Comparison of ENCODE assay signal across 1 cellular context in the genomic region with DNA sequence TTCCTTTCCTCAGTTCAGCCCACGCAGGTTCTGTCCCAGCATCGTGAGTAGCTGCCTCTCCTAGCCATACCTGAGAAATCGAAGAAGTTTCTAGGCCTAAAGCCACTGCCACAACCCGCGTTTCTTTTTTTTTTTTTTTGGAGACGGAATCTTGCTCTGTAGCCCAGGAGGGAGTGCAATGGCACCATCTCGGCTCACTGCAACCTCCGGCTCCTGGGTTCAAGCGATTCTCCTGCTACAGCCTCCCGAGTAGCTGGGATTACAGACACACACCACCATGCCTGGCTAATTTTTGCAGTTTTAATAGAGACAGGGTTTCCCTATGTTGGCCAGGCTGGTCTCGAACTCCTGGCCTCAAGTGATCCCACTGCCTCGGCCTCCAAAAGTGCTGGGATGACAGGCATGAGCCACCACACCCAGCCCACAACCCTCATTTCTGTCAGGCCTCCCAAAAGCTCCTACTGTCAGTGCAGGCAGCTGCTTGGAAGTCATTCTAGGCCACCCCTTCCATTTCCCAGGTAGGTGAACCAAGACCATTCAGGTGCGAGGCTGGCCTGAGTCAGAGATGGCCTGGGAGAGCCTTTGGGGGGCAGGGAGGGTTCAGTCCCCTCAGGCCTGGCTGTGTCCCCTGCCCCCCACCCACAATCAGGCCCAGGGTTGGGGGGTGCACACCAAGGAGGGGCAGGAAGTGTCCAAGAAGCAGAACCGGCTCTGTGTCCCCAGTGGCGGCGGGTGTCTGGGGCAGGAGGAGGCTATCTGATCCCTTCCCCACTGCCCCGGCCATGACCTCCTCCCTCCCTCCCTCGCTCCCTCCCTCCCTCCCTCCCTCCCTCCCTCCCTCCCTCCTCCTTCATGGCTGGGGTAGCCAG.
TF ChIP-seq lines count a peak whose summit lies in the region.

No MANE protein-coding gene starts in this region.

TF ChIP-seq in K562, 482 proteins besides CTCF, POLR2A, EP300 and RAD21 (continued from another document and continues in another):
- TF ChIP-seq, protein P1, sequence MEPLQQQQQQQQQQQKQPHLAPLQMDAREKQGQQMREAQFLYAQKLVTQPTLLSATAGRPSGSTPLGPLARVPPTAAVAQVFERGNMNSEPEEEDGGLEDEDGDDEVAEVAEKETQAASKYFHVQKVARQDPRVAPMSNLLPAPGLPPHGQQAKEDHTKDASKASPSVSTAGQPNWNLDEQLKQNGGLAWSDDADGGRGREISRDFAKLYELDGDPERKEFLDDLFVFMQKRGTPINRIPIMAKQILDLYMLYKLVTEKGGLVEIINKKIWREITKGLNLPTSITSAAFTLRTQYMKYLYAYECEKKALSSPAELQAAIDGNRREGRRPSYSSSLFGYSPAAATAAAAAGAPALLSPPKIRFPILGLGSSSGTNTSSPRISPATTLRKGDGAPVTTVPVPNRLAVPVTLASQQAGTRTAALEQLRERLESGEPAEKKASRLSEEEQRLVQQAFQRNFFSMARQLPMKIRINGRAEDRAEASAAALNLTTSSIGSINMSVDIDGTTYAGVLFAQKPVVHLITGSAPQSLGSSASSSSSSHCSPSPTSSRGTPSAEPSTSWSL (CRISPR knock-in tag; IDR thresholded peaks at IDR 0.05; ENCODE audit: borderline replicate concordance), result no peak
- TF ChIP-seq ZNF311 (CRISPR knock-in tag; IDR thresholded peaks at IDR 0.05) (no peak), FOXK2 (conservative IDR thresholded peaks at IDR 0.05 in 1 of 2, IDR thresholded peaks at IDR 0.05 in 1 of 2; ENCODE audit: low read depth in 2 of 2) (no peak), RBM14 (IDR thresholded peaks at IDR 0.05; ENCODE audit: borderline replicate concordance, insufficient read depth, low read depth, low read length) (no peak), ZSCAN29 (IDR thresholded peaks at IDR 0.05) (no peak), KDM1A (IDR thresholded peaks at IDR 0.05) (no peak), JUN (IDR thresholded peaks at IDR 0.05; ENCODE audit: borderline replicate concordance, low read depth, low read length) (no peak), JUN (CRISPR knock-in tag; IDR thresholded peaks at IDR 0.05; ENCODE audit: borderline replicate concordance) (no peak), BHLHE40 (IDR thresholded peaks at IDR 0.05; ENCODE audit: low read length) (no peak), CEBPB (tag; IDR thresholded peaks at IDR 0.05) (no peak), MECOM (CRISPR knock-in tag; IDR thresholded peaks at IDR 0.05) (no peak), OTX1 (CRISPR knock-in tag; IDR thresholded peaks at IDR 0.05) (no peak), ZKSCAN3 (CRISPR knock-in tag; IDR thresholded peaks at IDR 0.05) (no peak), SP1 (CRISPR knock-in tag; IDR thresholded peaks at IDR 0.05) (no peak; the same call in 1 of the 2 replicates), CHD4 (IDR thresholded peaks at IDR 0.05; ENCODE audit: insufficient read depth, insufficient replicate concordance, low read depth, low read length, poor library complexity, severe bottlenecking) (no peak)
- TF ChIP-seq, protein P2, sequence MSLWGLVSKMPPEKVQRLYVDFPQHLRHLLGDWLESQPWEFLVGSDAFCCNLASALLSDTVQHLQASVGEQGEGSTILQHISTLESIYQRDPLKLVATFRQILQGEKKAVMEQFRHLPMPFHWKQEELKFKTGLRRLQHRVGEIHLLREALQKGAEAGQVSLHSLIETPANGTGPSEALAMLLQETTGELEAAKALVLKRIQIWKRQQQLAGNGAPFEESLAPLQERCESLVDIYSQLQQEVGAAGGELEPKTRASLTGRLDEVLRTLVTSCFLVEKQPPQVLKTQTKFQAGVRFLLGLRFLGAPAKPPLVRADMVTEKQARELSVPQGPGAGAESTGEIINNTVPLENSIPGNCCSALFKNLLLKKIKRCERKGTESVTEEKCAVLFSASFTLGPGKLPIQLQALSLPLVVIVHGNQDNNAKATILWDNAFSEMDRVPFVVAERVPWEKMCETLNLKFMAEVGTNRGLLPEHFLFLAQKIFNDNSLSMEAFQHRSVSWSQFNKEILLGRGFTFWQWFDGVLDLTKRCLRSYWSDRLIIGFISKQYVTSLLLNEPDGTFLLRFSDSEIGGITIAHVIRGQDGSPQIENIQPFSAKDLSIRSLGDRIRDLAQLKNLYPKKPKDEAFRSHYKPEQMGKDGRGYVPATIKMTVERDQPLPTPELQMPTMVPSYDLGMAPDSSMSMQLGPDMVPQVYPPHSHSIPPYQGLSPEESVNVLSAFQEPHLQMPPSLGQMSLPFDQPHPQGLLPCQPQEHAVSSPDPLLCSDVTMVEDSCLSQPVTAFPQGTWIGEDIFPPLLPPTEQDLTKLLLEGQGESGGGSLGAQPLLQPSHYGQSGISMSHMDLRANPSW (CRISPR knock-in tag; IDR thresholded peaks at IDR 0.05), result no peak
- TF ChIP-seq, protein P3, sequence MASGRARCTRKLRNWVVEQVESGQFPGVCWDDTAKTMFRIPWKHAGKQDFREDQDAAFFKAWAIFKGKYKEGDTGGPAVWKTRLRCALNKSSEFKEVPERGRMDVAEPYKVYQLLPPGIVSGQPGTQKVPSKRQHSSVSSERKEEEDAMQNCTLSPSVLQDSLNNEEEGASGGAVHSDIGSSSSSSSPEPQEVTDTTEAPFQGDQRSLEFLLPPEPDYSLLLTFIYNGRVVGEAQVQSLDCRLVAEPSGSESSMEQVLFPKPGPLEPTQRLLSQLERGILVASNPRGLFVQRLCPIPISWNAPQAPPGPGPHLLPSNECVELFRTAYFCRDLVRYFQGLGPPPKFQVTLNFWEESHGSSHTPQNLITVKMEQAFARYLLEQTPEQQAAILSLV (tag; IDR thresholded peaks at IDR 0.05), result no peak
- TF ChIP-seq, protein P4, sequence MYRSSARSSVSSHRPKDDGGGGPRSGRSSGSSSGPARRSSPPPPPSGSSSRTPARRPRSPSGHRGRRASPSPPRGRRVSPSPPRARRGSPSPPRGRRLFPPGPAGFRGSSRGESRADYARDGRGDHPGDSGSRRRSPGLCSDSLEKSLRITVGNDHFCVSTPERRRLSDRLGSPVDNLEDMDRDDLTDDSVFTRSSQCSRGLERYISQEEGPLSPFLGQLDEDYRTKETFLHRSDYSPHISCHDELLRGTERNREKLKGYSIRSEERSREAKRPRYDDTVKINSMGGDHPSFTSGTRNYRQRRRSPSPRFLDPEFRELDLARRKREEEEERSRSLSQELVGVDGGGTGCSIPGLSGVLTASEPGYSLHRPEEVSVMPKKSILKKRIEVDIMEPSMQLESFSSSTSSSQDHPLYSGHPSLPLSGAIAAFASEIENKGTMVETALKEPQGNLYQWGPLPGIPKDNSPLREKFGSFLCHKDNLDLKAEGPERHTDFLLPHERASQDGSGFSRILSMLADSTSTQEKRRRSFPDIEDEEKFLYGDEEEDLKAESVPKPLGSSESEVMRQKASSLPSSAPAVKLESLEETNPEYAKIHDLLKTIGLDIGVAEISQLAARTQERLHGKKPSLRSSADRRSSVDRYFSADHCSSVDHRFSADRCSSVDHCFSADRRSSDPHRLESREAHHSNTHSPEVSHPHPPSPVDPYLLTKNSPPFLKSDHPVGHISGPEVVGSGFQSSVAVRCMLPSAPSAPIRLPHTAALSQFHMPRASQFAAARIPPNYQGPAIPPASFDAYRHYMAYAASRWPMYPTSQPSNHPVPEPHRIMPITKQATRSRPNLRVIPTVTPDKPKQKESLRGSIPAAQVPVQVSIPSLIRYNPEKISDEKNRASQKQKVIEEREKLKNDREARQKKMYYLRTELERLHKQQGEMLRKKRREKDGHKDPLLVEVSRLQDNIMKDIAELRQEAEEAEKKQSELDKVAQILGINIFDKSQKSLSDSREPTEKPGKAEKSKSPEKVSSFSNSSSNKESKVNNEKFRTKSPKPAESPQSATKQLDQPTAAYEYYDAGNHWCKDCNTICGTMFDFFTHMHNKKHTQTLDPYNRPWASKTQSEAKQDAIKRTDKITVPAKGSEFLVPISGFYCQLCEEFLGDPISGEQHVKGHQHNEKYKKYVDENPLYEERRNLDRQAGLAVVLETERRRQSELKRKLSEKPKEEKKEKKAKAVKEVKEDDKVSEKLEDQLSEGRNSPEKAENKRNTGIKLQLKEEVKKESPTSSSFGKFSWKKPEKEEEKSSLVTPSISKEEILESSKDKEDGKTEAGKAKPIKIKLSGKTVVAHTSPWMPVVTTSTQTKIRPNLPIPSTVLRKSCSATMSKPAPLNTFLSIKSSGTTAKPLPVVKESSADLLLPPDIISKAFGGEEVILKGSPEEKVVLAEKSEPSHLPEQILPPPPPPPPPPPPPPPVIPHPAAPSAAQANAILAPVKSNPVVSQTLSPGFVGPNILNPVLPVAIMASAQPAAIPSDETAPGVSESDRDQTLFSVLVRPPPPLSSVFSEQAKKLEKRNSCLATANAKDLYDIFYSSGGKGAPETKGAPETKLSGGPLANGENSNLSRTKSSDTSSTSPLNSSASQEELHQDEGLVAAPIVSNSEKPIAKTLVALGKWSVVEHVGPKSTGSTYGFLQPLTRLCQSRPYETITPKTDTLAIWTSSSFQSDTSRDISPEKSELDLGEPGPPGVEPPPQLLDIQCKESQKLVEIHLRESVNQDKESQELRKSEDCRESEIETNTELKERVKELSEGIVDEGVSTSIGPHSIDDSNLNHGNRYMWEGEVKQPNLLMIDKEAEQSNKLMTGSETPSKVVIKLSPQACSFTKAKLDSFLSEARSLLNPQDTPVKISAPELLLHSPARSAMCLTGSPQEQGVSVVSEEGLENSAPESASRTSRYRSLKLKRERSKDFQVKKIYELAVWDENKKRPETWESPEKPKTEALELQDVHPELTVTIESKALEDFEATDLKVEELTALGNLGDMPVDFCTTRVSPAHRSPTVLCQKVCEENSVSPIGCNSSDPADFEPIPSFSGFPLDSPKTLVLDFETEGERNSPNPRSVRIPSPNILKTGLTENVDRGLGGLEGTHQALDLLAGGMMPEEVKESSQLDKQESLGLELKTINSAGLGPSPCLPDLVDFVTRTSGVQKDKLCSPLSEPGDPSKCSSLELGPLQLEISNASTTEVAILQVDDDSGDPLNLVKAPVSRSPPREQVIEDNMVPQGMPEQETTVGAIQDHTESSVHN (IDR thresholded peaks at IDR 0.05; ENCODE audit: borderline replicate concordance in 1 of 2, low read depth in 1 of 2), result no peak
- TF ChIP-seq, protein P5, sequence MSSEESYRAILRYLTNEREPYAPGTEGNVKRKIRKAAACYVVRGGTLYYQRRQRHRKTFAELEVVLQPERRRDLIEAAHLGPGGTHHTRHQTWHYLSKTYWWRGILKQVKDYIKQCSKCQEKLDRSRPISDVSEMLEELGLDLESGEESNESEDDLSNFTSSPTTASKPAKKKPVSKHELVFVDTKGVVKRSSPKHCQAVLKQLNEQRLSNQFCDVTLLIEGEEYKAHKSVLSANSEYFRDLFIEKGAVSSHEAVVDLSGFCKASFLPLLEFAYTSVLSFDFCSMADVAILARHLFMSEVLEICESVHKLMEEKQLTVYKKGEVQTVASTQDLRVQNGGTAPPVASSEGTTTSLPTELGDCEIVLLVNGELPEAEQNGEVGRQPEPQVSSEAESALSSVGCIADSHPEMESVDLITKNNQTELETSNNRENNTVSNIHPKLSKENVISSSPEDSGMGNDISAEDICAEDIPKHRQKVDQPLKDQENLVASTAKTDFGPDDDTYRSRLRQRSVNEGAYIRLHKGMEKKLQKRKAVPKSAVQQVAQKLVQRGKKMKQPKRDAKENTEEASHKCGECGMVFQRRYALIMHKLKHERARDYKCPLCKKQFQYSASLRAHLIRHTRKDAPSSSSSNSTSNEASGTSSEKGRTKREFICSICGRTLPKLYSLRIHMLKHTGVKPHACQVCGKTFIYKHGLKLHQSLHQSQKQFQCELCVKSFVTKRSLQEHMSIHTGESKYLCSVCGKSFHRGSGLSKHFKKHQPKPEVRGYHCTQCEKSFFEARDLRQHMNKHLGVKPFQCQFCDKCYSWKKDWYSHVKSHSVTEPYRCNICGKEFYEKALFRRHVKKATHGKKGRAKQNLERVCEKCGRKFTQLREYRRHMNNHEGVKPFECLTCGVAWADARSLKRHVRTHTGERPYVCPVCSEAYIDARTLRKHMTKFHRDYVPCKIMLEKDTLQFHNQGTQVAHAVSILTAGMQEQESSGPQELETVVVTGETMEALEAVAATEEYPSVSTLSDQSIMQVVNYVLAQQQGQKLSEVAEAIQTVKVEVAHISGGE (CRISPR knock-in tag; IDR thresholded peaks at IDR 0.05), result no peak
- TF ChIP-seq, protein P6, sequence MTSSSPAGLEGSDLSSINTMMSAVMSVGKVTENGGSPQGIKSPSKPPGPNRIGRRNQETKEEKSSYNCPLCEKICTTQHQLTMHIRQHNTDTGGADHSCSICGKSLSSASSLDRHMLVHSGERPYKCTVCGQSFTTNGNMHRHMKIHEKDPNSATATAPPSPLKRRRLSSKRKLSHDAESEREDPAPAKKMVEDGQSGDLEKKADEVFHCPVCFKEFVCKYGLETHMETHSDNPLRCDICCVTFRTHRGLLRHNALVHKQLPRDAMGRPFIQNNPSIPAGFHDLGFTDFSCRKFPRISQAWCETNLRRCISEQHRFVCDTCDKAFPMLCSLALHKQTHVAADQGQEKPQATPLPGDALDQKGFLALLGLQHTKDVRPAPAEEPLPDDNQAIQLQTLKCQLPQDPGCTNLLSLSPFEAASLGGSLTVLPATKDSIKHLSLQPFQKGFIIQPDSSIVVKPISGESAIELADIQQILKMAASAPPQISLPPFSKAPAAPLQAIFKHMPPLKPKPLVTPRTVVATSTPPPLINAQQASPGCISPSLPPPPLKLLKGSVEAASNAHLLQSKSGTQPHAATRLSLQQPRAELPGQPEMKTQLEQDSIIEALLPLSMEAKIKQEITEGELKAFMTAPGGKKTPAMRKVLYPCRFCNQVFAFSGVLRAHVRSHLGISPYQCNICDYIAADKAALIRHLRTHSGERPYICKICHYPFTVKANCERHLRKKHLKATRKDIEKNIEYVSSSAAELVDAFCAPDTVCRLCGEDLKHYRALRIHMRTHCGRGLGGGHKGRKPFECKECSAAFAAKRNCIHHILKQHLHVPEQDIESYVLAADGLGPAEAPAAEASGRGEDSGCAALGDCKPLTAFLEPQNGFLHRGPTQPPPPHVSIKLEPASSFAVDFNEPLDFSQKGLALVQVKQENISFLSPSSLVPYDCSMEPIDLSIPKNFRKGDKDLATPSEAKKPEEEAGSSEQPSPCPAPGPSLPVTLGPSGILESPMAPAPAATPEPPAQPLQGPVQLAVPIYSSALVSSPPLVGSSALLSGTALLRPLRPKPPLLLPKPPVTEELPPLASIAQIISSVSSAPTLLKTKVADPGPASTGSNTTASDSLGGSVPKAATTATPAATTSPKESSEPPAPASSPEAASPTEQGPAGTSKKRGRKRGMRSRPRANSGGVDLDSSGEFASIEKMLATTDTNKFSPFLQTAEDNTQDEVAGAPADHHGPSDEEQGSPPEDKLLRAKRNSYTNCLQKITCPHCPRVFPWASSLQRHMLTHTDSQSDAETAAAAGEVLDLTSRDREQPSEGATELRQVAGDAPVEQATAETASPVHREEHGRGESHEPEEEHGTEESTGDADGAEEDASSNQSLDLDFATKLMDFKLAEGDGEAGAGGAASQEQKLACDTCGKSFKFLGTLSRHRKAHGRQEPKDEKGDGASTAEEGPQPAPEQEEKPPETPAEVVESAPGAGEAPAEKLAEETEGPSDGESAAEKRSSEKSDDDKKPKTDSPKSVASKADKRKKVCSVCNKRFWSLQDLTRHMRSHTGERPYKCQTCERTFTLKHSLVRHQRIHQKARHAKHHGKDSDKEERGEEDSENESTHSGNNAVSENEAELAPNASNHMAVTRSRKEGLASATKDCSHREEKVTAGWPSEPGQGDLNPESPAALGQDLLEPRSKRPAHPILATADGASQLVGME (CRISPR knock-in tag; IDR thresholded peaks at IDR 0.05), result no peak
- TF ChIP-seq, protein P7, sequence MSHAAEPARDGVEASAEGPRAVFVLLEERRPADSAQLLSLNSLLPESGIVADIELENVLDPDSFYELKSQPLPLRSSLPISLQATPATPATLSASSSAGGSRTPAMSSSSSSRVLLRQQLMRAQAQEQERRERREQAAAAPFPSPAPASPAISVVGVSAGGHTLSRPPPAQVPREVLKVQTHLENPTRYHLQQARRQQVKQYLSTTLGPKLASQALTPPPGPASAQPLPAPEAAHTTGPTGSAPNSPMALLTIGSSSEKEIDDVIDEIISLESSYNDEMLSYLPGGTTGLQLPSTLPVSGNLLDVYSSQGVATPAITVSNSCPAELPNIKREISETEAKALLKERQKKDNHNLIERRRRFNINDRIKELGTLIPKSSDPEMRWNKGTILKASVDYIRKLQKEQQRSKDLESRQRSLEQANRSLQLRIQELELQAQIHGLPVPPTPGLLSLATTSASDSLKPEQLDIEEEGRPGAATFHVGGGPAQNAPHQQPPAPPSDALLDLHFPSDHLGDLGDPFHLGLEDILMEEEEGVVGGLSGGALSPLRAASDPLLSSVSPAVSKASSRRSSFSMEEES (CRISPR knock-in tag; IDR thresholded peaks at IDR 0.05), result no peak
